38 cellular contexts compared by ENCODE assay signal in genomic region chr5:149121145-149121544, GRCh38. TPM values are rescaled to one million over a fixed set of nuclear protein-coding genes. Genes with fewer than 3 reads are reported as not detected.
"Had no signal": no experiment of that assay in that cellular context is flagged by ENCODE, and none has a peak within 500 bp of the region (broad histone marks: within the 10 kb centered on the region; RNA-seq: fewer than 3 reads in every experiment).

No MANE protein-coding gene starts in this region.

- H3K4me1 ChIP-seq: adrenal gland, breast epithelium had no signal

- FAIRE-seq: astrocyte, TTC549 had no signal

- H3K36me3 Mint-ChIP-seq: activated CD4-positive, alpha-beta memory T cell treated with anti-CD3 and anti-CD28 coated beads for 36 hours; activated naive CD4-positive, alpha-beta T cell treated with anti-CD3 and anti-CD28 coated beads, Interleukin-2, amount 50 U/mL, for 72 hours; activated naive CD8-positive, alpha-beta T cell treated with anti-CD3 and anti-CD28 coated beads for 36 hours had no signal

- H3K9me3 Mint-ChIP-seq: activated B cell treated with CpG ODN at 0.5 μM for 24 hours; activated CD4-positive, alpha-beta memory T cell treated with anti-CD3 and anti-CD28 coated beads for 36 hours; activated CD4-positive, alpha-beta T cell treated with anti-CD3 and anti-CD28 coated beads, Interleukin-2, amount 10 ng/mL, durations not matched to agents 24 days and 14 days; activated CD8-positive, alpha-beta T cell treated with anti-CD3 and anti-CD28 coated beads for 36 hours; activated naive CD4-positive, alpha-beta T cell treated with anti-CD3 and anti-CD28 coated beads for 36 hours; activated naive CD4-positive, alpha-beta T cell treated with anti-CD3 and anti-CD28 coated beads, Interleukin-2, amount 50 U/mL, for 72 hours; activated naive CD8-positive, alpha-beta T cell treated with anti-CD3 and anti-CD28 coated beads for 36 hours; activated T-cell treated with anti-CD3 and anti-CD28 coated beads, Interleukin-2, amount 50 U/mL, for 4 hours; activated T-cell treated with anti-CD3 and anti-CD28 coated beads, Interleukin-2, amount 50 U/mL, for 72 hours; activated T-helper 1 cell treated with anti-CD3 and anti-CD28 coated beads, Interleukin-12 subunit alpha, Interleukin-12 subunit beta, Interleukin-2, Interleukin-4 antibody, amounts not matched to agents 30 ng/mL and 10 ng/mL and 1 ng/mL, durations not matched to agents 14 hours and 24 hours and 36 hours; activated T-helper 17 cell treated with anti-CD3 and anti-CD28 coated beads, Interleukin-2, amount 50 U/mL, for 72 hours; T-helper 1 cell treated with Interleukin-12 subunit alpha and Interleukin-12 subunit beta and Interleukin-4 antibody, amounts not matched to agents 30 μg/mL and 1 μg/mL, for 36 hours; T-helper 2 cell treated with Interferon-gamma antibody and Interleukin-4, amounts not matched to agents 5 μg/mL and 100 μg/mL, for 36 hours had no signal

- H3K27ac Mint-ChIP-seq: activated B cell treated with CpG ODN at 0.5 μM for 24 hours; activated CD4-positive, alpha-beta memory T cell treated with anti-CD3 and anti-CD28 coated beads for 36 hours; activated CD4-positive, alpha-beta T cell treated with anti-CD3 and anti-CD28 coated beads, Interleukin-2, amount 10 ng/mL, durations not matched to agents 24 days and 14 days; activated CD8-positive, alpha-beta T cell treated with anti-CD3 and anti-CD28 coated beads for 36 hours; activated naive CD4-positive, alpha-beta T cell treated with anti-CD3 and anti-CD28 coated beads for 36 hours; activated naive CD4-positive, alpha-beta T cell treated with anti-CD3 and anti-CD28 coated beads, Interleukin-2, amount 50 U/mL, for 72 hours; activated naive CD8-positive, alpha-beta T cell treated with anti-CD3 and anti-CD28 coated beads for 36 hours; activated T-cell treated with anti-CD3 and anti-CD28 coated beads, Interleukin-2, amount 50 U/mL, for 72 hours; activated T-helper 1 cell treated with anti-CD3 and anti-CD28 coated beads, Interleukin-12 subunit alpha, Interleukin-12 subunit beta, Interleukin-2, Interleukin-4 antibody, amounts not matched to agents 30 ng/mL and 10 ng/mL and 1 ng/mL, durations not matched to agents 14 hours and 24 hours and 36 hours; activated T-helper 17 cell treated with anti-CD3 and anti-CD28 coated beads, Interleukin-2, amount 50 U/mL, for 72 hours; T-helper 1 cell treated with Interleukin-12 subunit alpha and Interleukin-12 subunit beta and Interleukin-4 antibody, amounts not matched to agents 30 μg/mL and 1 μg/mL, for 36 hours; T-helper 2 cell treated with Interferon-gamma antibody and Interleukin-4, amounts not matched to agents 5 μg/mL and 100 μg/mL, for 36 hours had no signal

- H3K4me3 Mint-ChIP-seq: activated B cell treated with CpG ODN at 0.5 μM for 24 hours; activated CD4-positive, alpha-beta memory T cell treated with anti-CD3 and anti-CD28 coated beads for 36 hours; activated CD4-positive, alpha-beta T cell treated with anti-CD3 and anti-CD28 coated beads, Interleukin-2, amount 10 ng/mL, durations not matched to agents 24 days and 14 days; activated CD8-positive, alpha-beta T cell treated with anti-CD3 and anti-CD28 coated beads for 36 hours; activated naive CD4-positive, alpha-beta T cell treated with anti-CD3 and anti-CD28 coated beads for 36 hours; activated naive CD8-positive, alpha-beta T cell treated with anti-CD3 and anti-CD28 coated beads for 36 hours; activated T-cell treated with anti-CD3 and anti-CD28 coated beads, Interleukin-2, amount 50 U/mL, for 4 hours; activated T-cell treated with anti-CD3 and anti-CD28 coated beads, Interleukin-2, amount 50 U/mL, for 72 hours; activated T-helper 1 cell treated with anti-CD3 and anti-CD28 coated beads, Interleukin-12 subunit alpha, Interleukin-12 subunit beta, Interleukin-2, Interleukin-4 antibody, amounts not matched to agents 30 ng/mL and 10 ng/mL and 1 ng/mL, durations not matched to agents 14 hours and 24 hours and 36 hours; activated T-helper 17 cell treated with anti-CD3 and anti-CD28 coated beads, Interleukin-2, amount 50 U/mL, for 72 hours; T-helper 1 cell treated with Interleukin-12 subunit alpha and Interleukin-12 subunit beta and Interleukin-4 antibody, amounts not matched to agents 30 μg/mL and 1 μg/mL, for 36 hours; T-helper 2 cell treated with Interferon-gamma antibody and Interleukin-4, amounts not matched to agents 5 μg/mL and 100 μg/mL, for 36 hours had no signal

- H3K27ac ChIP-seq: adrenal gland, body of pancreas, brain microvascular endothelial cell, breast epithelium, VCaP had no signal

- H3K4me3 ChIP-seq: adrenal gland, body of pancreas, breast epithelium had no signal

- H3K9me3 ChIP-seq: adrenal gland, body of pancreas, breast epithelium had no signal

- H3K4me1 Mint-ChIP-seq: activated B cell treated with CpG ODN at 0.5 μM for 24 hours; activated T-helper 17 cell treated with anti-CD3 and anti-CD28 coated beads, Interleukin-2, amount 50 U/mL, for 72 hours had no signal

- ATAC-seq: activated CD8-positive, alpha-beta T cell treated with anti-CD3 and anti-CD28 coated beads for 36 hours; activated naive CD4-positive, alpha-beta T cell treated with anti-CD3 and anti-CD28 coated beads, Interleukin-2, amount 50 U/mL, for 72 hours; activated T-cell treated with anti-CD3 and anti-CD28 coated beads, Interleukin-2, amount 50 U/mL, for 4 hours; activated T-cell treated with anti-CD3 and anti-CD28 coated beads, Interleukin-2, amount 50 U/mL, for 72 hours; activated T-helper 17 cell treated with anti-CD3 and anti-CD28 coated beads, Interleukin-2, amount 50 U/mL, for 72 hours; body of pancreas had no signal

- DNase-seq: activated B cell treated with CpG ODN at 0.5 μM for 24 hours; activated CD4-positive, alpha-beta memory T cell treated with anti-CD3 and anti-CD28 coated beads for 36 hours; activated CD4-positive, alpha-beta T cell treated with anti-CD3 and anti-CD28 coated beads for 4 hours; activated CD4-positive, alpha-beta T cell treated with anti-CD3 and anti-CD28 coated beads, Interleukin-2, amount 10 ng/mL, durations not matched to agents 24 days and 14 days; activated CD4-positive, alpha-beta T cell treated with anti-CD3 and anti-CD28 coated beads, Interleukin-2, amount 50 U/mL, for 1 hour; activated CD4-positive, alpha-beta T cell treated with anti-CD3 and anti-CD28 coated beads, Interleukin-2, amount 50 U/mL, for 4 hours; activated CD4-positive, CD25-positive, alpha-beta regulatory T cell treated with anti-CD3 and anti-CD28 coated beads, Interleukin-2, amount 50 U/mL, for 72 hours; activated CD8-positive, alpha-beta memory T cell treated with anti-CD3 and anti-CD28 coated beads, Interleukin-2, amount 50 U/mL, for 4 hours; activated CD8-positive, alpha-beta T cell treated with anti-CD3 and anti-CD28 coated beads for 36 hours; activated effector memory CD4-positive, alpha-beta T cell treated with anti-CD3 and anti-CD28 coated beads, Interleukin-2, amount 50 U/mL, for 16 hours; activated gamma-delta T cell treated with Interleukin-2 at 50 U/mL for 16 hours; activated naive CD4-positive, alpha-beta T cell; activated naive CD4-positive, alpha-beta T cell treated with anti-CD3 and anti-CD28 coated beads for 36 hours; activated naive CD4-positive, alpha-beta T cell treated with anti-CD3 and anti-CD28 coated beads, Interleukin-2, amount 50 U/mL, for 16 hours; activated naive CD8-positive, alpha-beta T cell treated with anti-CD3 and anti-CD28 coated beads for 36 hours; activated T-cell treated with anti-CD3 and anti-CD28 coated beads for 4 hours; activated T-cell treated with anti-CD3 and anti-CD28 coated beads, Interleukin-2, amount 50 U/mL, for 1 hour; activated T-cell treated with anti-CD3 and anti-CD28 coated beads, Interleukin-2, amount 50 U/mL, for 4 hours; activated T-cell treated with anti-CD3 and anti-CD28 coated beads, Interleukin-2, amount 50 U/mL, for 72 hours; adrenal gland; amniotic stem cell; aorta; body of pancreas; brain microvascular endothelial cell; central memory CD4-positive, alpha-beta T cell; T-helper 1 cell; T-helper 2 cell; T-helper 9 cell had no signal

- H3K27me3 ChIP-seq: body of pancreas, brain microvascular endothelial cell, breast epithelium had no signal

- H3K36me3 ChIP-seq: adrenal gland, brain microvascular endothelial cell, breast epithelium had no signal

RNA-seq across cellular contexts. Expression of gene ABLIM3, which starts 20.1 kb away (rescaled TPM):
- total RNA-seq: activated B cell treated with CpG ODN at 0.5 μM for 24 hours; activated CD4-positive, alpha-beta T cell treated with anti-CD3 and anti-CD28 coated beads, Interleukin-2, amount 10 ng/mL, durations not matched to agents 24 days and 14 days; activated CD8-positive, alpha-beta memory T cell treated with anti-CD3 and anti-CD28 coated beads for 36 hours; activated CD8-positive, alpha-beta T cell treated with anti-CD3 and anti-CD28 coated beads for 36 hours; activated naive CD4-positive, alpha-beta T cell treated with anti-CD3 and anti-CD28 coated beads for 36 hours; activated naive CD8-positive, alpha-beta T cell treated with anti-CD3 and anti-CD28 coated beads for 36 hours; activated T-helper 1 cell treated with anti-CD3 and anti-CD28 coated beads, Interleukin-12 subunit alpha, Interleukin-12 subunit beta, Interleukin-2, Interleukin-4 antibody, amounts not matched to agents 30 ng/mL and 10 ng/mL and 1 ng/mL, durations not matched to agents 14 hours and 24 hours and 36 hours had no signal

RNA-seq across cellular contexts. Expression of gene SH3TC2, which starts 58.3 kb away (rescaled TPM):
- total RNA-seq: activated B cell treated with CpG ODN at 0.5 μM for 24 hours; activated CD4-positive, alpha-beta memory T cell treated with anti-CD3 and anti-CD28 coated beads for 36 hours; activated CD4-positive, alpha-beta T cell treated with anti-CD3 and anti-CD28 coated beads, Interleukin-2, amount 10 ng/mL, durations not matched to agents 24 days and 14 days; activated CD8-positive, alpha-beta memory T cell treated with anti-CD3 and anti-CD28 coated beads for 36 hours; activated CD8-positive, alpha-beta T cell treated with anti-CD3 and anti-CD28 coated beads for 36 hours; activated naive CD4-positive, alpha-beta T cell treated with anti-CD3 and anti-CD28 coated beads for 36 hours; activated naive CD4-positive, alpha-beta T cell treated with anti-CD3 and anti-CD28 coated beads, Interleukin-2, amount 50 U/mL, for 72 hours; activated naive CD8-positive, alpha-beta T cell treated with anti-CD3 and anti-CD28 coated beads for 36 hours; activated T-cell treated with anti-CD3 and anti-CD28 coated beads, Interleukin-2, amount 50 U/mL, for 4 hours; activated T-helper 1 cell treated with anti-CD3 and anti-CD28 coated beads, Interleukin-12 subunit alpha, Interleukin-12 subunit beta, Interleukin-2, Interleukin-4 antibody, amounts not matched to agents 30 ng/mL and 10 ng/mL and 1 ng/mL, durations not matched to agents 14 hours and 24 hours and 36 hours; activated T-helper 17 cell treated with anti-CD3 and anti-CD28 coated beads, Interleukin-2, amount 50 U/mL, for 72 hours had no signal
- polyA plus RNA-seq: aorta had no signal
